Comparison of ENCODE assay signal across 8 cellular contexts in genomic region chr2:65320042-65320711, GRCh38.
DNase-seq lines count a peak whose midpoint lies in the region; ATAC-seq lines count a peak whose summit lies in the region.

No MANE protein-coding gene starts in this region.

- DNase-seq in GM04503 (ENCODE audit: low read depth) (peak; percentile 89), iPS-NIHi7 (ENCODE audit: extremely low spot score) (peak; percentile 55), NCI-H510A treated with DMSO at 0.1 percent for 48 hours (lab: John Stamatoyannopoulos, UW) (no peak), NCI-H2029 treated with DMSO at 0.1 percent for 48 hours (lab: John Stamatoyannopoulos, UW) (no peak), NCI-H524 treated with DMSO at 0.1 percent for 48 hours (lab: John Stamatoyannopoulos, UW) (no peak)
- DNase-seq in activated T-cell treated with anti-CD3 and anti-CD28 coated beads, Interleukin-2, amount 50 U/mL, for 48 hours: peak; percentile 62 to 64

- ATAC-seq in GM19463 (IDR thresholded peaks at IDR 0.05; ENCODE audit: unreplicated experiment): peak; percentile 74
- peak; percentile 74 for ATAC-seq in HG03439 (IDR thresholded peaks at IDR 0.05; ENCODE audit: unreplicated experiment)

Comparison
In these comparisons a context has a peak if more than half of its experiments do, and no peak if none do; other contexts are left out.
1. DNase-seq: peak in GM04503 (single experiment), activated T-cell treated with anti-CD3 and anti-CD28 coated beads, Interleukin-2, amount 50 U/mL, for 48 hours (2 of 2) and iPS-NIHi7 (single experiment); none in NCI-H510A treated with DMSO at 0.1 percent for 48 hours (single experiment), NCI-H2029 treated with DMSO at 0.1 percent for 48 hours (single experiment) and NCI-H524 treated with DMSO at 0.1 percent for 48 hours (single experiment).